ENCODE assay signal across 8 cellular contexts in genomic region chr6:116461563-116462507, GRCh38. TPM values are rescaled to one million over a fixed set of nuclear protein-coding genes. Genes with fewer than 3 reads are reported as not detected.
DNase-seq lines count a peak whose midpoint lies in the region; TF ChIP-seq lines count a peak whose summit lies in the region.

No MANE protein-coding gene starts in this region.

- DNase-seq in H7, result peak; percentile 87
- DNase-seq in NB4 (ENCODE audit: low read depth), result peak; percentile 45
- DNase-seq in activated T-cell treated with anti-CD3 and anti-CD28 coated beads for 48 hours (ENCODE audit: low read depth), result peak; percentile 54
- DNase-seq in fibroblast of villous mesenchyme (ENCODE audit: low read depth), result peak; percentile 55
- peak; percentile 87 for DNase-seq in neural progenitor cell (ENCODE audit: low spot score)
- DNase-seq in tibial nerve (ENCODE audit: low spot score in 2 of 2), result no peak
- DNase-seq in epidermal melanocyte (ENCODE audit: insufficient read length, low spot score), result no peak

- H2AFZ ChIP-seq in neural progenitor cell (replicated peaks), result peak overlapping the region; percentile 68

- H3K27me3 Mint-ChIP-seq in neural progenitor cell (ENCODE audit: insufficient read depth, low read depth), result peaks cover 9% of the 10 kb centered on the region

- H3K4me2 ChIP-seq in neural progenitor cell, result peak overlapping the region; percentile 67

- H3K4me3 ChIP-seq in H7 (ENCODE audit: insufficient read depth, low read depth, low read length) (peak overlapping the region; percentile 42), NB4 (ENCODE audit: low read depth, low read length) (peak overlapping the region; percentile 27), fibroblast of villous mesenchyme (ENCODE audit: low read depth, low read length) (peak overlapping the region; percentile 48), neural progenitor cell (peak overlapping the region; percentile 40), tibial nerve (peak overlapping the region; percentile 25 to 60 (median 50))

- no peak overlapping the region for H3K27ac Mint-ChIP-seq in neural progenitor cell

- H3K9me3 ChIP-seq in neural progenitor cell (ENCODE audit: low read depth) (no peaks in the 10 kb centered on the region), tibial nerve (no peaks in the 10 kb centered on the region)

- peak overlapping the region; percentile 79 for H3K4me3 Mint-ChIP-seq in neural progenitor cell

- H3K79me2 ChIP-seq in neural progenitor cell (ENCODE audit: low read depth), result no peaks in the 10 kb centered on the region

- H3K9me3 Mint-ChIP-seq in neural progenitor cell, result peaks cover 2% of the 10 kb centered on the region

- H3K36me3 ChIP-seq in H7 (replicated peaks; ENCODE audit: control insufficient read depth, insufficient read depth, low read length) (no peaks in the 10 kb centered on the region), neural progenitor cell (no peaks in the 10 kb centered on the region), tibial nerve (no peaks in the 10 kb centered on the region)

- no peaks in the 10 kb centered on the region for H3F3A ChIP-seq in neural progenitor cell (ENCODE audit: low read depth)

- H3K27ac ChIP-seq in neural progenitor cell (no peak overlapping the region), tibial nerve (peak overlapping the region in 2 of 4 donors; percentile 58 to 64)

- no peaks in the 10 kb centered on the region for H4K20me1 ChIP-seq in neural progenitor cell (ENCODE audit: low read depth)

- peaks cover 21% of the 10 kb centered on the region for H3K4me1 Mint-ChIP-seq in neural progenitor cell

- H3K4me1 ChIP-seq in neural progenitor cell (no peaks in the 10 kb centered on the region), tibial nerve (peaks cover 0 to 15% (median 6%) of the 10 kb centered on the region in 4 donors)

- 13 to 16% methylated on average over 33 to 66 of the region's 81 CpGs for WGBS in tibial nerve, 2 donors

- TF ChIP-seq CTCF in GM12872 (IDR thresholded peaks at IDR 0.05; ENCODE audit: insufficient read depth, low read depth, low read length) (0 out of 3 replicates have a peak, but pooled peaks have one; percentile 6), NB4 (IDR thresholded peaks at IDR 0.05; ENCODE audit: low read depth, low read length) (no peak), fibroblast of villous mesenchyme (IDR thresholded peaks at IDR 0.05; ENCODE audit: insufficient read depth, low read depth, low read length) (no peak), neural progenitor cell (IDR thresholded peaks at IDR 0.05) (peak; percentile 11), tibial nerve (IDR thresholded peaks at IDR 0.05) (no peak)

- TF ChIP-seq POLR2A in NB4 (IDR thresholded peaks at IDR 0.05; ENCODE audit: extremely low read depth, insufficient read length), result no peak
- no peak for TF ChIP-seq POLR2A in tibial nerve (IDR thresholded peaks at IDR 0.05)

- H3K9ac ChIP-seq in neural progenitor cell, result no peak overlapping the region

- H3K36me3 Mint-ChIP-seq in neural progenitor cell, result no peaks in the 10 kb centered on the region

- H3K27me3 ChIP-seq in H7 (ENCODE audit: control insufficient read depth, insufficient read depth, low read length) (peaks cover 39% of the 10 kb centered on the region), neural progenitor cell (peaks cover 64% of the 10 kb centered on the region), tibial nerve (no peaks in the 10 kb centered on the region)

- no peak for TF ChIP-seq EP300 in tibial nerve (IDR thresholded peaks at IDR 0.05)

RNA-seq across cellular contexts. Expression of gene CALHM6, which starts 0.7 kb away (rescaled TPM):
- total RNA-seq in H7 (2014; rRNA removed; shearing (Covaris generic)), result 0.45 and 2.1 TPM in 2 replicates
- total RNA-seq in fibroblast of villous mesenchyme (0.32 TPM in 1 of 2 replicates, not detected in the other), neural progenitor cell (ENCODE audit: low replicate concordance) (1.3 TPM in 1 of 2 replicates, not detected in the other), tibial nerve (10 to 100 TPM in 1 of 4 donors, 1 to 10 TPM in 2, under 1 TPM in 1; 0.60 to 11.4 (median 5.4) TPM)

RNA-seq across cellular contexts. Expression of gene CALHM5, which starts 49.6 kb away (rescaled TPM):
- total RNA-seq in H7 (2014; rRNA removed; shearing (Covaris generic)), result under 0.01 and 0.04 TPM in 2 replicates
- total RNA-seq in fibroblast of villous mesenchyme, result 4.7 and 7.7 TPM in 2 replicates
- 0.07 and 0.09 TPM in 2 replicates for total RNA-seq in neural progenitor cell (ENCODE audit: low replicate concordance)
- total RNA-seq in tibial nerve, result 1 to 10 TPM; 4.5 to 5.7 (median 5.0) TPM

Comparison
In these comparisons a context has a peak if more than half of its experiments do, and no peak if none do; other contexts are left out.
1. CTCF ChIP-seq: peak in GM12872 (single experiment) and neural progenitor cell (single experiment); none in NB4 (single experiment), fibroblast of villous mesenchyme (single experiment) and tibial nerve (0 of 5).
2. DNase-seq: peak in H7 (single experiment), NB4 (single experiment), activated T-cell treated with anti-CD3 and anti-CD28 coated beads for 48 hours (single experiment), fibroblast of villous mesenchyme (single experiment) and neural progenitor cell (single experiment); none in tibial nerve (0 of 2) and epidermal melanocyte (single experiment).
3. Peak in every context shown above with its lines, with median percentiles within 50 percentile points of each other: H3K4me3 ChIP-seq.